8 cellular contexts compared by ENCODE assay signal in the genomic region with DNA sequence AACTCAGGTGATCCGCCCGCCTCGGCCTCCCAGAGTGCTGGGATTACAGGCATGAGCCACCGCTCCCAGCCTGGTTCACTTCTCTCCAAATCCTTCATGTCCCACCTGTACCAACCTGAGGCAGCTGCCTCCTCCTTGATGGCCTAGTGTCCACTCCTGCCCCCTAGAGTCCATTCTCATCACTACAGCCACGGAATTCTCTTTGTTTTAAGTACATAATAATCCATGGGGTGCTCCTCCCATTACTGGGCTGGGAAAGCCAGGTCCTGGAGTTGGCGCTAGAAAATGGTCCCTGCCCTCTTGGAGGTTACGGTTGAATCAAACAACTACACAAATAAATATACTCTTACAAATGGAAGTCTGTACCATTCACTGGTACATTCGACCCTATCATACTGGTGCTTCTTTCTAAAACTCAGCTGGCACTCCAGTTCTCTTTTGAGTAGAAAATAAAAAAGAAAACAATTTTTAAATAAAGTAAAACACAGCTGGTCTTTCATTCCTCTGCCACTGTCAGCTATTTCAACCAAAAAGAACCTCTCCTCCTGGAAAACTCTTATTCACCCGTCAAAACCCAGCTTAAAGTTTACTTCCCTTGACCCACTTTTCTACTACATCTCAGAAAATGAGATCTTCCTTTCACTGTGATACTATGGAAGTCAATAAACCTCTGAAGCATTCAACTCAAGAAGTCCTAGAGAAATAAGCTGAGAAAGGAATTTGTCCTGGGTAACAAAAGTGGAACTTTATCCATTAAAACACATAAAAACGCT. TPM values are rescaled to one million over a fixed set of nuclear protein-coding genes. Genes with fewer than 3 reads are reported as not detected.
A peak's percentile ranks its signal among the peaks of the same experiment; 100 is the strongest.
DNase-seq lines count a peak whose midpoint lies in the region; ATAC-seq and TF ChIP-seq lines count a peak whose summit lies in the region.

No MANE protein-coding gene starts in this region.

- peak; percentile 33 for DNase-seq in activated naive CD4-positive, alpha-beta T cell treated with Interleukin-2 at 50 U/mL for 16 hours
- DNase-seq in activated naive CD4-positive, alpha-beta T cell (lab: John Stamatoyannopoulos, UW) = no peak
- peak; percentile 10 for DNase-seq in Panc1 (ENCODE audit: low read depth, low spot score)
- DNase-seq in colonic mucosa = peak; percentile 79
- peak; percentile 73 for DNase-seq in stimulated activated CD8-positive, alpha-beta memory T cell treated with anti-CD3 and anti-CD28 coated beads, Interleukin-4, amount 100 ng/mL, for 48 hours

- H3K4me1 ChIP-seq in Panc1 (ENCODE audit: control insufficient read depth, insufficient read depth, low read length) (no peaks in the 10 kb centered on the region; the same call in 1 of the 2 replicates), colonic mucosa (no peaks in the 10 kb centered on the region)

- in situ Hi-C loops in Panc1 (cut with HindIII; ENCODE audit: low pct_unique_long_range_greater_than_20kb, low sequenced_read_pairs) = no loop called here

- CTCF ChIA-PET in Panc1 (lab: Charles Lee) = interaction anchor here (0.6 kb wide), 1 partner anchor 142 kb away, joined by 4 read pairs; no protein-coding TSS in a partner anchor

- H3K27ac ChIP-seq in Panc1 (ENCODE audit: low read length) = no peak overlapping the region
- H3K27ac ChIP-seq in colonic mucosa = no peak overlapping the region

- intact Hi-C loops in Panc1 (cut with micrococcal nuclease; ENCODE audit: unreplicated experiment) = no loop called here
- intact Hi-C loops in colonic mucosa (cut with DNase I) = loop anchor here (5.0 kb wide), 1 partner anchor 179 kb away; no protein-coding TSS in a partner anchor

- no peaks in the 10 kb centered on the region for H3K9me3 ChIP-seq in Panc1 (ENCODE audit: control insufficient read depth, insufficient read depth, low read depth, low read length)
- H3K9me3 ChIP-seq in colonic mucosa = no peaks in the 10 kb centered on the region

- ATAC-seq in Panc1 (no peak), HG02938 (IDR thresholded peaks at IDR 0.05; ENCODE audit: unreplicated experiment) (no peak), HG03439 (IDR thresholded peaks at IDR 0.05; ENCODE audit: unreplicated experiment) (no peak), HG03108 (IDR thresholded peaks at IDR 0.05; ENCODE audit: unreplicated experiment) (no peak)

- H3K4me3 ChIP-seq in Panc1 (ENCODE audit: low read depth in 2 of 2, low read length in 2 of 2) = no peak overlapping the region
- H3K4me3 ChIP-seq in colonic mucosa = no peak overlapping the region

- POLR2A ChIA-PET in Panc1 (lab: Charles Lee) = no interaction called here

- TF ChIP-seq CTCF in Panc1 (IDR thresholded peaks at IDR 0.05) (peak; percentile 58), colonic mucosa (IDR thresholded peaks at IDR 0.05) (peak; percentile 38)

- H3K36me3 ChIP-seq in Panc1 (ENCODE audit: control insufficient read depth, insufficient read depth, low read length) = no peaks in the 10 kb centered on the region
- H3K36me3 ChIP-seq in colonic mucosa = no peaks in the 10 kb centered on the region

- H3K27me3 ChIP-seq in Panc1 (ENCODE audit: control insufficient read depth, insufficient read depth, low read length) (peaks cover 3% of the 10 kb centered on the region; the same call in 1 of the 2 replicates), colonic mucosa (no peaks in the 10 kb centered on the region)

- no TSS peak for BruUV-seq in Panc1 (replicated peaks; lab: Mats Ljungman, UMichigan)

- H3K9ac ChIP-seq in colonic mucosa (ENCODE audit: low read depth in 2 of 2, low read length in 2 of 2) = no peak overlapping the region

RNA-seq across cellular contexts. Expression of a gene that starts 22.4 kb away (rescaled TPM):
- total RNA-seq in Panc1 (2021; ENCODE audit: unreplicated experiment) = 39.1 TPM
- polyA plus RNA-seq in Panc1 (2012; ENCODE audit: insufficient read length) = 31.9 TPM
- 100 to 1,000 TPM in 1 of 2 donors, 10 to 100 TPM in 1; 89.9 to 144 TPM for total RNA-seq in colonic mucosa

RNA-seq across cellular contexts. Expression of a gene that starts 32.1 kb away (rescaled TPM):
- total RNA-seq in Panc1 (2021; ENCODE audit: unreplicated experiment) (2.5 TPM), colonic mucosa (10 to 100 TPM; 58.7 to 62.2 TPM)
- polyA plus RNA-seq in Panc1 (2012; ENCODE audit: insufficient read length) = 1.5 TPM

Comparison
In these comparisons a context has a peak if more than half of its experiments do, and no peak if none do; other contexts are left out.
1. DNase-seq: peak in activated naive CD4-positive, alpha-beta T cell treated with Interleukin-2 at 50 U/mL for 16 hours (single experiment), Panc1 (single experiment), colonic mucosa (single experiment) and stimulated activated CD8-positive, alpha-beta memory T cell treated with anti-CD3 and anti-CD28 coated beads, Interleukin-4, amount 100 ng/mL, for 48 hours (single experiment); none in activated naive CD4-positive, alpha-beta T cell (0 of 4).
2. RNA of a gene that starts 32.1 kb away (total RNA-seq): 58.7 to 62.2 TPM in colonic mucosa; 2.5 TPM in Panc1 (single experiment); every median in the first group is over 10 times any median in the second.